In the genomic region with DNA sequence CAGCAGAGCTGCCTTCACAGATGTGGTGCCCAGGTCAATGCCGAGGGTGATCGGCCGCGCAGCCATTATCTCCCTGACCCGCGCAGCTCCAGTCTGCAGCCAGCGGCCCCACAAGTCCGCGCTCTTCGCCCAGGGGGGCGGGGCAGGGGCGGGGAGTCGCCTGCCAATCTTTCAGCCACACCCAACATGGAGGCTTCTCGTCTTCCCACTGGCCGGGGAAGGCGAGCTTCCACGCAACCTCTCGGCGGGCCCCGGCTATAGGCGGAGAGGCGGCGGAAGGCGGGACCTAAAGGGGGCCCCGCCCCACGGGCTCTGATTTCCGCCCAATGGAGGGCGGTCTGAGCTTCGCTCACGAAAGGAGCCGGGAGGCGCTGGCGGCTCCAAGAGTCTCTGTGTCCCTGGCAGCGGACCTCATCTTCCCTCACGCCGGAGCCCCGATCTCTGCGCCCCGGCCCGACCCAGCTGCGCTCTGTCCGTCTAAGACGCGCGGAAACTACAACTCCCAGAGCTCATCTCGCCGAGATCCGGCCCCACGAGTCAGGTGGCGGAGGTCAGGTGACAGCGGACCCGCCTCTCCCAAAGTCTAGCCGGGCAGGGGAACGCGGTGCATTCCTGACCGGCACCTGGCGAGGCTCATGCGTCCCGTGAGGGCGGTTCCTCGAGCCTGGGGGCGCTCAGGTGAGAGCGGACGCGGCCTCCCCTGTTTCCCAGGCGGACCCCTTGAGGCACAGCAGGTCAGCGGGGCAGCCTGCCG, we compare ENCODE assay signal across 8 cellular contexts. TPM values are rescaled to one million over a fixed set of nuclear protein-coding genes. Genes with fewer than 3 reads are reported as not detected.
DNase-seq lines count a peak whose midpoint lies in the region; TF ChIP-seq lines count a peak whose summit lies in the region.

TSS of gene CTNS (plus strand) at position 607 of the 754 bp plus-strand sequence. CDS start 3,447 bp downstream, outside the sequence.
TSS of gene SHPK (minus strand) at position 97 of the 754 bp plus-strand sequence. CDS start at position 66, 31 bp downstream.

- H3K9me3 ChIP-seq in effector memory CD4-positive, alpha-beta T cell (ENCODE audit: control insufficient read depth, low read length), result no peaks in the 10 kb centered on the region

- TF ChIP-seq CTCF in GM20000 (IDR thresholded peaks at IDR 0.05; ENCODE audit: extremely low read depth, missing control alignments), result no peak

- H3K27ac ChIP-seq in effector memory CD4-positive, alpha-beta T cell (ENCODE audit: insufficient read depth, low read length, poor library complexity, severe bottlenecking), result peak within 1 kb of the TSS; percentile 91

- no peaks in the 10 kb centered on the region for H3K36me3 ChIP-seq in effector memory CD4-positive, alpha-beta T cell (ENCODE audit: control insufficient read depth, insufficient read depth, low read length)

- H3K4me3 ChIP-seq in effector memory CD4-positive, alpha-beta T cell (ENCODE audit: insufficient read depth, low read depth, low read length, poor library complexity, severe bottlenecking), result peak within 1 kb of the TSS; percentile 74

- H3K4me1 ChIP-seq in effector memory CD4-positive, alpha-beta T cell (ENCODE audit: control insufficient read depth, insufficient read depth, low read length, poor library complexity, severe bottlenecking), result peaks cover 10% of the 10 kb centered on the region

- DNase-seq in CMK (ENCODE audit: low read depth), result peak; percentile 59
- peak; percentile 99 for DNase-seq in GM20000 (ENCODE audit: low spot score)
- DNase-seq in HT-29 (ENCODE audit: low spot score), result peak; percentile 92
- DNase-seq in NOMO-1 (lab: John Stamatoyannopoulos, UW; ENCODE audit: unreplicated experiment in 2 of 2), result peak; percentile 95 to 96
- DNase-seq in effector memory CD4-positive, alpha-beta T cell, result peak; percentile 84 to 91 (median 91)
- peak; percentile 99 for DNase-seq in medulla oblongata (ENCODE audit: extremely low spot score)
- DNase-seq in stimulated activated CD8-positive, alpha-beta memory T cell treated with anti-CD3 and anti-CD28 coated beads, Interleukin-12 subunit alpha, Interleukin-12 subunit beta, amount 100 ng/mL, for 1 hour (ENCODE audit: low read depth), result peak; percentile 88

- POLR2A ChIA-PET in activated CD8-positive, alpha-beta memory T cell treated with anti-CD3 and anti-CD28 coated beads for 36 hours (lab: Charles Lee), result interaction anchor here (0.6 kb wide), 1 partner anchor 587 kb away, joined by 3 read pairs; no protein-coding TSS in a partner anchor

- CTCF ChIA-PET in activated CD8-positive, alpha-beta memory T cell treated with anti-CD3 and anti-CD28 coated beads for 36 hours (lab: Charles Lee), result interaction anchor here (0.8 kb wide), 1 partner anchor 210 kb away, joined by 3 read pairs; the partner anchor contains the start of gene NCBP3

- H3K27me3 ChIP-seq in effector memory CD4-positive, alpha-beta T cell (replicated peaks; ENCODE audit: control insufficient read depth, insufficient read depth, low read length, poor library complexity, severe bottlenecking), result no peaks in the 10 kb centered on the region

RNA-seq across cellular contexts. Expression of gene CTNS, which starts in this region (rescaled TPM):
- total RNA-seq in HT-29 (2014; rRNA removed; shearing (Covaris generic)), result 10.3 and 18.4 TPM in 2 replicates
- total RNA-seq in activated CD8-positive, alpha-beta memory T cell treated with anti-CD3 and anti-CD28 coated beads for 36 hours, result 10 to 100 TPM; 29.4 to 31.2 TPM

RNA-seq across cellular contexts. Expression of gene SHPK, which starts in this region (rescaled TPM):
- total RNA-seq in HT-29 (2014; rRNA removed; shearing (Covaris generic)), result 16.1 and 21.2 TPM in 2 replicates
- 10 to 100 TPM; 17.5 to 17.6 TPM for total RNA-seq in activated CD8-positive, alpha-beta memory T cell treated with anti-CD3 and anti-CD28 coated beads for 36 hours

Comparison
In these comparisons a context has a peak if more than half of its experiments do, and no peak if none do; other contexts are left out.
1. Peak in every context shown above with its lines: DNase-seq, H3K4me3 ChIP-seq and H3K27ac ChIP-seq.